ENCODE assay signal across 7 cellular contexts in the genomic region with DNA sequence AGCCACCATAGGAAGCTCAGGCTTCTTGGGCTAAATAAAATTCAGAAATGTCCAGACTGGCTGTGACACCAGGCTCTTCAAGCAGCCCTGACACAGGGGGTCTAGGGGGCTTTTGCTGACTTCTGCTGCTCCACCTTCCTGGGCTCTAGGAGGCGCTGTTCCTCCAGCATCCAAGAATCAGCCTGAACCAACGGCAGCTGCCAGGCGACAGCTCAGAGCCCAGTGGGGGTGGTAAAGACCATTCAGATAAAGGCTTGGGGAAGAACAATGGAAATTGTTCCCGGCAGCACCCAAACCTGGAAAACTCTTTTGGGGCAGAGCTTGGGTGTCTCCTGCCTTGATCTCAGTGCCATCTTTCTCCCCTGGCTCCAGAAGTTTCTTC.
DNase-seq lines count a peak whose midpoint lies in the region; ATAC-seq and TF ChIP-seq lines count a peak whose summit lies in the region.

No MANE protein-coding gene starts in this region.

- peak; percentile 56 for DNase-seq in GM13977 (ENCODE audit: low spot score)
- peak; percentile 35 for DNase-seq in OCI-M1 (lab: John Stamatoyannopoulos, UW)
- peak; percentile 69 for DNase-seq in activated naive CD4-positive, alpha-beta T cell treated with Interleukin-2 at 50 U/mL for 16 hours
- DNase-seq in hepatic stellate cell (ENCODE audit: low spot score): peak; percentile 43
- peak; percentile 56 to 57 for DNase-seq in stimulated activated CD4-positive, alpha-beta T cell treated with anti-CD3 and anti-CD28 coated beads, Interleukin-4, amount 100 ng/mL, for 4 hours
- no peak for DNase-seq in NCI-H2227 (lab: John Stamatoyannopoulos, UW; ENCODE audit: unreplicated experiment)

- peak; percentile 82 for TF ChIP-seq CTCF in GM13977 (IDR thresholded peaks at IDR 0.05; ENCODE audit: extremely low read depth, insufficient read depth, missing control alignments)

- no peak for ATAC-seq in GM21723 (IDR thresholded peaks at IDR 0.05; ENCODE audit: unreplicated experiment)

- in situ Hi-C loops in GM13977 (cut with MboI; ENCODE audit: low pct_unique_long_range_greater_than_20kb, low sequenced_read_pairs, unreplicated experiment): no loop called here
